ENCODE assay signal across 26 cellular contexts in the genomic region with DNA sequence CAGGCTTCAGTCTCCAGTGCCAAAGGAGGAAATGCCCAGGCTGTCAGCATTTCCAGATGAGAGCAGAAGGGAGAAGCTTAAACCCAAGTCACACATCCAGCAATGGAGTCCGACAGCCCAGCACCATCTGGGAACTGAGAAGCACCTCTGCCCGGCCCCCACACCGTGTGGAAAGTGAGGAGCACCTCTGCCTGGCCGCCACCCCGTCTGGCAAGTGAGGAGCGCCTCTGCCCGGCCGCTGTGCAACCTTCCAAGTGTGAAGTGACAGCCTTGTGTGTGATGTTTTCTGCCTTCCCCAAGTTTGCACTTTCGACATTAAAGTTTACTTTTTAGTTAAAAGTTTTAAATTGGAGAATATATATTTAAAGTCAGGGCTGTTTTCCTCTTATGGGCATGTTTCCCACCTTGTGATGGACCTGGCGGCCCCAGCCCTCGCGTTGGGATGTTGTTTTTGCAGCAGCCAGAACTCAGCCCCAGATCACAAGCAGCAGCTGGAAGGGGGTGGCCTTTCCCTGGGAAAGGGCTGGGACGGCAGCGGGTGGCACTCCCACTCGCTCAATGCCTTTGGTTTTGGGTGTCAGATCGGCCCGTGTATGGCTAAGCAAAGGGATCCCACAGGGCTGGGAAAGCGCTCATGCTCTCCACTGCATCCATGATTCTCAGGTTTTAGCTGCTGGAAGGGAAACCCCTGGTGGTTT. TPM values are rescaled to one million over a fixed set of nuclear protein-coding genes. Genes with fewer than 3 reads are reported as not detected.
A peak's percentile ranks its signal among the peaks of the same experiment; 100 is the strongest.
DNase-seq lines count a peak whose midpoint lies in the region; ATAC-seq, FAIRE-seq and TF ChIP-seq lines count a peak whose summit lies in the region.
"Had no signal": no experiment of that assay in that cellular context is flagged by ENCODE, and none has a peak within 500 bp of the region (broad histone marks: within the 10 kb centered on the region; RNA-seq: fewer than 3 reads in every experiment).

No MANE protein-coding gene starts in this region.

- CTCF ChIA-PET in HCT116 (lab: Charles Lee), result interaction anchor here (0.6 to 2.1 kb wide), 2 partner anchors 10 to 353 kb away, joined by 3 to 8 read pairs; partner anchors contain the start of genes ARL16 and HGS
- CTCF ChIA-PET in endothelial cell of umbilical vein (lab: Charles Lee), result no interaction called here

- H3K9ac ChIP-seq in HCT116 (ENCODE audit: low read length), result no peak overlapping the region
- H3K9ac ChIP-seq in endothelial cell of umbilical vein (replicated peaks; ENCODE audit: extremely low read depth, insufficient read depth, low read length), result no peak overlapping the region
- H3K9ac ChIP-seq: KMS-11 had no signal

- H3K9me2 ChIP-seq in HCT116 (ENCODE audit: insufficient read depth), result no peaks in the 10 kb centered on the region

- H3K79me2 ChIP-seq in HCT116 (ENCODE audit: insufficient read depth, low read length) (peaks cover 40% of the 10 kb centered on the region), endothelial cell of umbilical vein (ENCODE audit: control insufficient read depth, insufficient read depth, low read length) (peaks cover 1% of the 10 kb centered on the region)

- no peaks in the 10 kb centered on the region for H3K9me1 ChIP-seq in endothelial cell of umbilical vein (replicated peaks; ENCODE audit: control insufficient read depth, extremely low read depth, insufficient read depth, low read length)

- intact Hi-C loops in Right ventricle myocardium superior (cut with DNase I) (no loop called here), heart left ventricle (cut with DNase I) (no loop called here), HCT116 (cut with micrococcal nuclease) (no loop called here), endothelial cell of umbilical vein (cut with micrococcal nuclease) (no loop called here)

- TF ChIP-seq CTCF in heart left ventricle (IDR thresholded peaks at IDR 0.05) (no peak), HCT116 (IDR thresholded peaks at IDR 0.05 in 2 of 3, conservative IDR thresholded peaks at IDR 0.05 in 1 of 3; ENCODE audit: borderline replicate concordance in 1 of 3, insufficient read depth in 1 of 3, low read depth in 2 of 3, low read length in 2 of 3) (no peak), endothelial cell of umbilical vein (IDR thresholded peaks at IDR 0.05; ENCODE audit: extremely low read depth in 1 of 2, insufficient read depth in 1 of 2, low read depth in 1 of 2, low read length in 2 of 2) (no peak)

- H3K4me1 ChIP-seq in heart left ventricle, result peaks cover 0 to 4% (median 0%) of the 10 kb centered on the region in 12 donors
- no peaks in the 10 kb centered on the region for H3K4me1 ChIP-seq in HCT116 (ENCODE audit: control insufficient read depth in 1 of 2, insufficient read depth in 2 of 2, low read length in 2 of 2)
- H3K4me1 ChIP-seq in endothelial cell of umbilical vein (ENCODE audit: control insufficient read depth, extremely low read depth, insufficient read depth, low read length), result no peaks in the 10 kb centered on the region
- H3K4me1 ChIP-seq: A549, BE2C, HAP-1, Peyer's patch, SJSA1 had no signal

- peak; percentile 35 for DNase-seq in Right ventricle myocardium superior
- DNase-seq in heart left ventricle, result no peak
- no peak for DNase-seq in HCT116 (ENCODE audit: low read depth, low spot score)
- DNase-seq in endothelial cell of umbilical vein (ENCODE audit: low read depth, low spot score), result no peak
- DNase-seq in NCI-H2081 (lab: John Stamatoyannopoulos, UW), result no peak
- DNase-seq in CD1c-positive myeloid dendritic cell (ENCODE audit: extremely low spot score), result no peak
- no peak for DNase-seq in D341Med (ENCODE audit: low spot score)
- DNase-seq: BE2C, DMS53, EL, GF-D8, MV-4-11, NCI-H1105 treated with DMSO at 0.1 percent for 48 hours, NCI-H1694, NCI-H2081 treated with DMSO at 0.1 percent for 48 hours, NCI-H2171 treated with DMSO at 0.1 percent for 48 hours, NCI-H524 treated with DMSO at 0.1 percent for 48 hours, Peyer's patch, SW 1271, T-helper 17 cell had no signal

- POLR2A ChIA-PET in HCT116 (lab: Charles Lee), result no interaction called here
- POLR2A ChIA-PET in endothelial cell of umbilical vein (lab: Charles Lee), result no interaction called here

- no peaks in the 10 kb centered on the region for H3K9me3 ChIP-seq in heart left ventricle
- H3K9me3 ChIP-seq in HCT116 (ENCODE audit: control insufficient read depth in 1 of 2, insufficient read depth in 1 of 2, low read depth in 1 of 2, low read length in 2 of 2), result no peaks in the 10 kb centered on the region
- H3K9me3 ChIP-seq in endothelial cell of umbilical vein (replicated peaks; ENCODE audit: control insufficient read depth, insufficient read depth, low read length), result no peaks in the 10 kb centered on the region
- H3K9me3 ChIP-seq: A549, BE2C, HAP-1, Peyer's patch, SJSA1 had no signal

- BruUV-seq in HCT116 (replicated peaks; lab: Mats Ljungman, UMichigan), result no TSS peak
- BruUV-seq in endothelial cell of umbilical vein (replicated peaks; lab: Mats Ljungman, UMichigan), result TSS peak; percentile 56

- H3K36me3 ChIP-seq in heart left ventricle (peaks cover 0 to 64% (median 47%) of the 10 kb centered on the region in 9 donors), HCT116 (ENCODE audit: control insufficient read depth in 1 of 2, insufficient read depth in 2 of 2, low read length in 2 of 2) (peaks cover 34 to 51% of the 10 kb centered on the region in 2 experiments), endothelial cell of umbilical vein (ENCODE audit: control insufficient read depth in 2 of 2, extremely low read depth in 1 of 2, insufficient read depth in 2 of 2, low read length in 2 of 2) (peaks cover 4 to 37% of the 10 kb centered on the region in 2 experiments)

- no peak for ATAC-seq in Right ventricle myocardium superior (ENCODE audit: poor library complexity)
- no peak for ATAC-seq in heart left ventricle
- ATAC-seq in HCT116, result no peak
- ATAC-seq: A549, T-helper 17 cell had no signal

- dilution Hi-C loops in endothelial cell of umbilical vein (cut with MboI; ENCODE audit: extremely low pct_ligation_motif_present, low sequenced_read_pairs), result no loop called here

- H2AFZ ChIP-seq in HCT116 (ENCODE audit: low read depth, low read length, poor library complexity, severe bottlenecking) (no peak overlapping the region), endothelial cell of umbilical vein (ENCODE audit: low read depth, low read length) (no peak overlapping the region)

- WGBS in heart left ventricle, 4 donors, result 83 to 88% (median 84%) methylated on average over 17 to 18 of the region's 18 CpGs

- TF ChIP-seq RAD21 in HCT116 (IDR thresholded peaks at IDR 0.05; ENCODE audit: low read depth), result no peak

- H3K27ac ChIP-seq in heart left ventricle, result no peak overlapping the region
- no peak overlapping the region for H3K27ac ChIP-seq in HCT116 (ENCODE audit: low read depth, low read length)
- no peak overlapping the region for H3K27ac ChIP-seq in endothelial cell of umbilical vein (ENCODE audit: insufficient read depth, low read depth, low read length)
- H3K27ac ChIP-seq: A549, HL-60, KMS-11, Peyer's patch, SJSA1 had no signal

- H4K20me1 ChIP-seq in HCT116 (ENCODE audit: insufficient read depth) (no peaks in the 10 kb centered on the region), endothelial cell of umbilical vein (replicated peaks; ENCODE audit: control insufficient read depth, extremely low read depth, insufficient read depth, low read length) (no peaks in the 10 kb centered on the region)

- RAD21 ChIA-PET in HCT116 (lab: Charles Lee; ENCODE audit: low non-redundant PET in 1 of 2, low total read pairs in 2 of 2, uncharacterized antibody in 2 of 2, unreplicated experiment in 2 of 2), result no interaction called here

- no peak for TF ChIP-seq POLR2A in heart left ventricle (IDR thresholded peaks at IDR 0.05)
- no peak for TF ChIP-seq POLR2A in HCT116 (IDR thresholded peaks at IDR 0.05; ENCODE audit: borderline replicate concordance, extremely low read depth, insufficient read depth, insufficient read length)
- no peak for TF ChIP-seq POLR2A in endothelial cell of umbilical vein (IDR thresholded peaks at IDR 0.05; ENCODE audit: low read depth, low read length)

- H3K27me3 ChIP-seq in heart left ventricle (no peaks in the 10 kb centered on the region), HCT116 (ENCODE audit: insufficient read depth, low read length) (no peaks in the 10 kb centered on the region), endothelial cell of umbilical vein (ENCODE audit: control insufficient read depth in 2 of 2, insufficient read depth in 2 of 2, low read length in 2 of 2) (no peaks in the 10 kb centered on the region)
- H3K27me3 ChIP-seq: BE2C, Peyer's patch, SJSA1 had no signal

- FAIRE-seq in endothelial cell of umbilical vein (lab: Jason Lieb, UNC), result no peak
- FAIRE-seq: A549 had no signal

- no peak overlapping the region for H3K4me2 ChIP-seq in HCT116 (ENCODE audit: low read length)
- H3K4me2 ChIP-seq in endothelial cell of umbilical vein (ENCODE audit: insufficient read depth, low read length), result no peak overlapping the region
- H3K4me2 ChIP-seq: A549, KMS-11 had no signal

- H3K4me3 ChIP-seq in heart left ventricle, result no peak overlapping the region
- H3K4me3 ChIP-seq in HCT116 (replicated peaks in 1 of 2; ENCODE audit: low read depth in 1 of 2, low read length in 2 of 2), result no peak overlapping the region
- H3K4me3 ChIP-seq in endothelial cell of umbilical vein (replicated peaks in 1 of 3; ENCODE audit: insufficient read depth in 1 of 3, low read depth in 1 of 3, low read length in 3 of 3), result no peak overlapping the region
- H3K4me3 ChIP-seq: A549, HAP-1, Peyer's patch, SJSA1 had no signal

RNA-seq across cellular contexts. Expression of gene CCDC137, which starts 7.2 kb away (rescaled TPM):
- total RNA-seq in Right ventricle myocardium superior, result 4.8 TPM
- total RNA-seq in heart left ventricle, result 10 to 100 TPM in 1 of 9 donors, 1 to 10 TPM in 8; 3.5 to 10.1 (median 6.3) TPM
- polyA plus RNA-seq in heart left ventricle, result 10 to 100 TPM in 1 of 2 donors, 1 to 10 TPM in 1; 8.2 to 20.0 TPM
- 77.5 TPM for total RNA-seq in HCT116 (2021; ENCODE audit: unreplicated experiment)
- 39.7 and 42.4 TPM in 2 replicates for polyA plus RNA-seq in HCT116 (2012)
- 32.2 and 32.7 TPM in 2 replicates for total RNA-seq in endothelial cell of umbilical vein
- 12.9 and 18.1 TPM in 2 replicates for polyA plus RNA-seq in endothelial cell of umbilical vein
- 15.1 and 17.5 TPM in 2 replicates for polyA plus RNA-seq in endothelial cell of umbilical vein (2011; cell fraction: cytosol; rRNA removed)
- 14.5 and 18.0 TPM in 2 replicates for polyA plus RNA-seq in endothelial cell of umbilical vein (2011; cell fraction: nucleus; rRNA removed)
- polyA plus RNA-seq in endothelial cell of umbilical vein (2012), result 19.9 and 25.1 TPM in 2 replicates
- polyA minus RNA-seq in endothelial cell of umbilical vein, result 2.8 and 5.3 TPM in 2 replicates
- 6.9 TPM for polyA minus RNA-seq in endothelial cell of umbilical vein (2011; cell fraction: cytosol; rRNA and poly(A)+ RNA removed)
- polyA minus RNA-seq in endothelial cell of umbilical vein (2011; cell fraction: nucleus; rRNA and poly(A)+ RNA removed), result 2.1 and 6.8 TPM in 2 replicates

RNA-seq across cellular contexts. Expression of gene OXLD1, which starts 7.3 kb away (rescaled TPM):
- total RNA-seq in Right ventricle myocardium superior (16.1 TPM), heart left ventricle (10 to 100 TPM; 16.9 to 28.8 (median 21.7) TPM), HCT116 (2021; ENCODE audit: unreplicated experiment) (75.9 TPM), endothelial cell of umbilical vein (18.5 and 20.1 TPM in 2 replicates)
- polyA plus RNA-seq in heart left ventricle (10 to 100 TPM; 27.0 to 42.9 TPM), endothelial cell of umbilical vein (35.2 and 47.6 TPM in 2 replicates)
- 79.6 and 84.0 TPM in 2 replicates for polyA plus RNA-seq in HCT116 (2012)
- polyA plus RNA-seq in endothelial cell of umbilical vein (2011; cell fraction: cytosol; rRNA removed), result 17.9 and 30.2 TPM in 2 replicates
- polyA plus RNA-seq in endothelial cell of umbilical vein (2011; cell fraction: nucleus; rRNA removed), result 26.7 and 30.7 TPM in 2 replicates
- polyA plus RNA-seq in endothelial cell of umbilical vein (2012), result 16.8 and 22.3 TPM in 2 replicates
- polyA minus RNA-seq in endothelial cell of umbilical vein, result 7.7 and 9.5 TPM in 2 replicates
- polyA minus RNA-seq in endothelial cell of umbilical vein (2011; cell fraction: cytosol; rRNA and poly(A)+ RNA removed), result 19.2 TPM
- 2.4 and 4.7 TPM in 2 replicates for polyA minus RNA-seq in endothelial cell of umbilical vein (2011; cell fraction: nucleus; rRNA and poly(A)+ RNA removed)

RNA-seq across cellular contexts. Expression of gene ARL16, which starts 9.9 kb away (rescaled TPM):
- total RNA-seq in Right ventricle myocardium superior (11.9 TPM), heart left ventricle (10 to 100 TPM; 10.2 to 22.3 (median 13.3) TPM), HCT116 (2021; ENCODE audit: unreplicated experiment) (47.5 TPM), endothelial cell of umbilical vein (40.5 and 41.4 TPM in 2 replicates)
- polyA plus RNA-seq in heart left ventricle (10 to 100 TPM; 22.4 to 23.6 TPM), endothelial cell of umbilical vein (55.5 and 71.7 TPM in 2 replicates)
- 39.0 and 43.1 TPM in 2 replicates for polyA plus RNA-seq in HCT116 (2012)
- 67.4 and 79.5 TPM in 2 replicates for polyA plus RNA-seq in endothelial cell of umbilical vein (2011; cell fraction: cytosol; rRNA removed)
- 66.7 and 79.3 TPM in 2 replicates for polyA plus RNA-seq in endothelial cell of umbilical vein (2011; cell fraction: nucleus; rRNA removed)
- polyA plus RNA-seq in endothelial cell of umbilical vein (2012), result 42.1 and 44.0 TPM in 2 replicates
- 29.3 and 29.5 TPM in 2 replicates for polyA minus RNA-seq in endothelial cell of umbilical vein
- polyA minus RNA-seq in endothelial cell of umbilical vein (2011; cell fraction: cytosol; rRNA and poly(A)+ RNA removed), result 10.9 TPM
- 12.7 and 14.1 TPM in 2 replicates for polyA minus RNA-seq in endothelial cell of umbilical vein (2011; cell fraction: nucleus; rRNA and poly(A)+ RNA removed)

RNA-seq across cellular contexts. Expression of gene HGS, which starts 10.1 kb away (rescaled TPM):
- total RNA-seq in Right ventricle myocardium superior, result 34.5 TPM
- total RNA-seq in heart left ventricle, result 10 to 100 TPM; 37.4 to 90.8 (median 40.3) TPM
- polyA plus RNA-seq in heart left ventricle, result 10 to 100 TPM; 53.8 to 81.4 TPM
- total RNA-seq in HCT116 (2021; ENCODE audit: unreplicated experiment), result 231 TPM
- 235 and 241 TPM in 2 replicates for polyA plus RNA-seq in HCT116 (2012)
- 150 and 166 TPM in 2 replicates for total RNA-seq in endothelial cell of umbilical vein
- 191 and 229 TPM in 2 replicates for polyA plus RNA-seq in endothelial cell of umbilical vein
- polyA plus RNA-seq in endothelial cell of umbilical vein (2011; cell fraction: cytosol; rRNA removed), result 70.8 and 89.7 TPM in 2 replicates
- polyA plus RNA-seq in endothelial cell of umbilical vein (2011; cell fraction: nucleus; rRNA removed), result 602 and 650 TPM in 2 replicates
- 100 and 114 TPM in 2 replicates for polyA plus RNA-seq in endothelial cell of umbilical vein (2012)
- polyA minus RNA-seq in endothelial cell of umbilical vein, result 104 and 152 TPM in 2 replicates
- 38.8 TPM for polyA minus RNA-seq in endothelial cell of umbilical vein (2011; cell fraction: cytosol; rRNA and poly(A)+ RNA removed)
- polyA minus RNA-seq in endothelial cell of umbilical vein (2011; cell fraction: nucleus; rRNA and poly(A)+ RNA removed), result 120 and 170 TPM in 2 replicates

RNA-seq across cellular contexts. Expression of gene PDE6G, which starts 17.4 kb away (rescaled TPM):
- not detected for total RNA-seq in Right ventricle myocardium superior
- total RNA-seq in heart left ventricle, result 1 to 10 TPM in 2 of 9 donors, under 1 TPM in 1, not detected in 6; 0.73 to 2.3 (median 1.5) TPM
- under 1 TPM in 1 of 2 donors, not detected in 1; 0.67 TPM for polyA plus RNA-seq in heart left ventricle
- total RNA-seq in HCT116 (2021; ENCODE audit: unreplicated experiment), result not detected
- 0.10 TPM in 1 of 2 replicates, not detected in the other for polyA plus RNA-seq in HCT116 (2012)
- 1.4 and 1.8 TPM in 2 replicates for total RNA-seq in endothelial cell of umbilical vein
- polyA plus RNA-seq in endothelial cell of umbilical vein, result 3.7 and 5.1 TPM in 2 replicates
- 2.0 and 3.3 TPM in 2 replicates for polyA plus RNA-seq in endothelial cell of umbilical vein (2011; cell fraction: cytosol; rRNA removed)
- polyA plus RNA-seq in endothelial cell of umbilical vein (2011; cell fraction: nucleus; rRNA removed), result 0.37 and 0.60 TPM in 2 replicates
- polyA plus RNA-seq in endothelial cell of umbilical vein (2012), result 0.46 TPM in 1 of 2 replicates, not detected in the other
- polyA minus RNA-seq in endothelial cell of umbilical vein, result 0.73 and 2.2 TPM in 2 replicates
- polyA minus RNA-seq in endothelial cell of umbilical vein (2011; cell fraction: cytosol; rRNA and poly(A)+ RNA removed), result not detected
- not detected in 2 replicates for polyA minus RNA-seq in endothelial cell of umbilical vein (2011; cell fraction: nucleus; rRNA and poly(A)+ RNA removed)
- total RNA-seq: HT-29, Peyer's patch, SJSA1 had no signal
